ENCODE assay signal across 19 cellular contexts in genomic region chr19:5132698-5133651, GRCh38.
A peak's percentile ranks its signal among the peaks of the same experiment; 100 is the strongest.
DNase-seq lines count a peak whose midpoint lies in the region; ATAC-seq and TF ChIP-seq lines count a peak whose summit lies in the region.
"Had no signal": no experiment of that assay in that cellular context is flagged by ENCODE, and none has a peak within 500 bp of the region (broad histone marks: within the 10 kb centered on the region; RNA-seq: fewer than 3 reads in every experiment).

No MANE protein-coding gene starts in this region.

- ATAC-seq in stimulated activated naive B cell treated with anti-CD40 and anti-IgM and Interleukin-4, amounts not matched to agents 10 μg/mL and 1 μg/mL and 100 μg/mL, for 72 hours (replicated peaks), result no peak
- ATAC-seq in GM21619 (IDR thresholded peaks at IDR 0.05; ENCODE audit: unreplicated experiment) (no peak), GM18520 (IDR thresholded peaks at IDR 0.05; ENCODE audit: unreplicated experiment) (no peak)
- ATAC-seq: left colon, pancreas had no signal

- WGBS in HUES64, result 92% methylated on average over 27 of the region's 27 CpGs

- H3K27me3 Mint-ChIP-seq in chondrocyte (ENCODE audit: low read depth), result no peaks in the 10 kb centered on the region
- H3K27me3 Mint-ChIP-seq in stimulated activated naive B cell treated with anti-CD40 and anti-IgM and Interleukin-4, amounts not matched to agents 10 μg/mL and 1 μg/mL and 100 μg/mL, for 72 hours, result no peaks in the 10 kb centered on the region
- H3K27me3 Mint-ChIP-seq: CD4-positive, alpha-beta memory T cell had no signal

- peaks cover 18% of the 10 kb centered on the region for H3K4me1 Mint-ChIP-seq in chondrocyte (ENCODE audit: low read depth)
- peaks cover 57 to 99% of the 10 kb centered on the region in 2 donors for H3K4me1 Mint-ChIP-seq in stimulated activated naive B cell treated with anti-CD40 and anti-IgM and Interleukin-4, amounts not matched to agents 10 μg/mL and 1 μg/mL and 100 μg/mL, for 72 hours

- H3K4me1 ChIP-seq in HUES64 (ENCODE audit: insufficient read depth, low read length), result peaks cover 24% of the 10 kb centered on the region

- no peak overlapping the region for H3K4me3 ChIP-seq in HUES64 (ENCODE audit: low read length)
- H3K4me3 ChIP-seq: pancreas, transverse colon had no signal

- no peaks in the 10 kb centered on the region for H3K9me3 Mint-ChIP-seq in chondrocyte (ENCODE audit: low read depth)
- H3K9me3 Mint-ChIP-seq in stimulated activated naive B cell treated with anti-CD40 and anti-IgM and Interleukin-4, amounts not matched to agents 10 μg/mL and 1 μg/mL and 100 μg/mL, for 72 hours, result no peaks in the 10 kb centered on the region
- H3K9me3 Mint-ChIP-seq: activated T-helper 1 cell treated with anti-CD3 and anti-CD28 coated beads, Interleukin-12 subunit alpha, Interleukin-12 subunit beta, Interleukin-2, Interleukin-4 antibody, amounts not matched to agents 30 ng/mL and 10 ng/mL and 1 ng/mL, durations not matched to agents 14 hours and 24 hours and 36 hours; CD4-positive, alpha-beta memory T cell had no signal

- no peaks in the 10 kb centered on the region for H3K27me3 ChIP-seq in HUES64 (ENCODE audit: insufficient read depth, low read length)
- H3K27me3 ChIP-seq: pancreas, Peyer's patch, transverse colon had no signal

- peaks cover 36% of the 10 kb centered on the region; the same call in 1 of the 2 replicates for H3K36me3 ChIP-seq in HUES64 (ENCODE audit: insufficient read depth, low read length)

- peak overlapping the region; percentile 28 for H3K27ac ChIP-seq in HUES64 (ENCODE audit: low read depth, low read length)
- H3K27ac ChIP-seq: transverse colon had no signal

- no peak overlapping the region; the same call in 1 of the 2 replicates for H3K9ac ChIP-seq in HUES64 (ENCODE audit: low read depth, low read length)
- H3K9ac ChIP-seq: SK-N-SH had no signal

- H3K36me3 Mint-ChIP-seq in chondrocyte (ENCODE audit: low read depth), result peaks cover 14% of the 10 kb centered on the region
- peaks cover 53 to 71% of the 10 kb centered on the region in 2 donors for H3K36me3 Mint-ChIP-seq in stimulated activated naive B cell treated with anti-CD40 and anti-IgM and Interleukin-4, amounts not matched to agents 10 μg/mL and 1 μg/mL and 100 μg/mL, for 72 hours

- H3K9me3 ChIP-seq in HUES64 (ENCODE audit: insufficient read depth, low read depth, low read length), result no peaks in the 10 kb centered on the region
- H3K9me3 ChIP-seq: pancreas, SK-N-SH, transverse colon had no signal

- DNase-seq in activated T-cell treated with anti-CD3 and anti-CD28 coated beads, Interleukin-2, amount 50 U/mL, for 1 hour, result peak; percentile 34
- DNase-seq in activated T-cell treated with anti-CD3 and anti-CD28 coated beads, Interleukin-2, amount 50 U/mL, for 48 hours, result no peak
- DNase-seq in chondrocyte (ENCODE audit: low spot score) (no peak), GM19238 (ENCODE audit: insufficient read length, low spot score) (no peak)
- no peak for DNase-seq in stimulated activated naive B cell treated with anti-CD40 and anti-IgM and Interleukin-4, amounts not matched to agents 10 μg/mL and 1 μg/mL and 100 μg/mL, for 72 hours
- DNase-seq: activated CD4-positive, alpha-beta T cell treated with anti-CD3 and anti-CD28 coated beads, Interleukin-2, amount 50 U/mL, for 1 hour; CD4-positive, alpha-beta memory T cell; foreskin melanocyte; left colon; NCI-H2081 treated with DMSO at 0.1 percent for 48 hours; NCI-H748 treated with DMSO at 0.1 percent for 48 hours; pancreas; SK-N-SH; transverse colon had no signal

- H3K27ac Mint-ChIP-seq in chondrocyte (ENCODE audit: unreplicated experiment), result peak overlapping the region; percentile 17
- H3K27ac Mint-ChIP-seq in stimulated activated naive B cell treated with anti-CD40 and anti-IgM and Interleukin-4, amounts not matched to agents 10 μg/mL and 1 μg/mL and 100 μg/mL, for 72 hours, result peak overlapping the region; percentile 98
- H3K27ac Mint-ChIP-seq: activated T-helper 1 cell treated with anti-CD3 and anti-CD28 coated beads, Interleukin-12 subunit alpha, Interleukin-12 subunit beta, Interleukin-2, Interleukin-4 antibody, amounts not matched to agents 30 ng/mL and 10 ng/mL and 1 ng/mL, durations not matched to agents 14 hours and 24 hours and 36 hours had no signal

- no peak for TF ChIP-seq CTCF in chondrocyte (IDR thresholded peaks at IDR 0.05)

- H3K4me3 Mint-ChIP-seq in chondrocyte (ENCODE audit: unreplicated experiment), result no peak overlapping the region
- peak overlapping the region; percentile 90 to 97 for H3K4me3 Mint-ChIP-seq in stimulated activated naive B cell treated with anti-CD40 and anti-IgM and Interleukin-4, amounts not matched to agents 10 μg/mL and 1 μg/mL and 100 μg/mL, for 72 hours
- H3K4me3 Mint-ChIP-seq: activated T-helper 1 cell treated with anti-CD3 and anti-CD28 coated beads, Interleukin-12 subunit alpha, Interleukin-12 subunit beta, Interleukin-2, Interleukin-4 antibody, amounts not matched to agents 30 ng/mL and 10 ng/mL and 1 ng/mL, durations not matched to agents 14 hours and 24 hours and 36 hours; CD4-positive, alpha-beta memory T cell had no signal
